ENCODE assay signal across 11 cellular contexts in genomic region chr3:168884353-168884903, GRCh38.
A peak's percentile ranks its signal among the peaks of the same experiment; 100 is the strongest.
DNase-seq lines count a peak whose midpoint lies in the region; ATAC-seq and TF ChIP-seq lines count a peak whose summit lies in the region.
"Had no signal": no experiment of that assay in that cellular context is flagged by ENCODE, and none has a peak within 500 bp of the region (broad histone marks: within the 10 kb centered on the region; RNA-seq: fewer than 3 reads in every experiment).

No MANE protein-coding gene starts in this region.

- intact Hi-C loops in aorta (cut with DNase I), result no loop called here
- intact Hi-C loops in vagina (cut with DNase I), result no loop called here

- TF ChIP-seq EP300 in gastroesophageal sphincter (IDR thresholded peaks at IDR 0.05), result no peak

- peak; percentile 69 for ATAC-seq in gastroesophageal sphincter
- ATAC-seq in aorta (ENCODE audit: low FRiP score), result peak; percentile 71
- ATAC-seq in HG03457 (IDR thresholded peaks at IDR 0.05; ENCODE audit: unreplicated experiment), result no peak
- ATAC-seq: Panc1 had no signal

- 0% methylated on average over 1 of the region's 1 CpG for WGBS in gastroesophageal sphincter (ENCODE audit: low coverage in 1 of 2), 2 donors
- WGBS in aorta, 2 donors, result 0% methylated on average over 1 of the region's 1 CpG

- peak; percentile 18 to 89 for DNase-seq in cardiac muscle cell (ENCODE audit: low read depth in 1 of 2, low spot score in 1 of 2)
- DNase-seq in right atrium auricular region (ENCODE audit: low spot score), result no peak
- DNase-seq in SJSA1 (ENCODE audit: low read depth in 1 of 2, low spot score in 2 of 2), result peak in 1 of 2 experiments; percentile 11
- peak in 1 of 2 donors; percentile 47 for DNase-seq in aorta
- DNase-seq in iPS-NIHi7 (ENCODE audit: extremely low spot score), result no peak
- no peak for DNase-seq in vagina (ENCODE audit: extremely low spot score in 2 of 2)
- DNase-seq: activated CD8-positive, alpha-beta memory T cell treated with anti-CD3 and anti-CD28 coated beads, Interleukin-2, amount 50 U/mL, for 48 hours had no signal

- TF ChIP-seq CTCF in cardiac muscle cell (IDR thresholded peaks at IDR 0.05; ENCODE audit: low read depth, low read length) (no peak), right atrium auricular region (IDR thresholded peaks at IDR 0.05) (no peak), gastroesophageal sphincter (IDR thresholded peaks at IDR 0.05) (no peak), vagina (IDR thresholded peaks at IDR 0.05) (no peak)

- H3K4me3 ChIP-seq in cardiac muscle cell, result no peak overlapping the region
- H3K4me3 ChIP-seq in right atrium auricular region, result no peak overlapping the region
- no peak overlapping the region for H3K4me3 ChIP-seq in SJSA1
- no peak overlapping the region for H3K4me3 ChIP-seq in gastroesophageal sphincter
- H3K4me3 ChIP-seq in aorta (ENCODE audit: low read length in 2 of 2), result no peak overlapping the region
- no peak overlapping the region for H3K4me3 ChIP-seq in vagina

- TF ChIP-seq POLR2A in gastroesophageal sphincter (IDR thresholded peaks at IDR 0.05), result no peak
- no peak for TF ChIP-seq POLR2A in vagina (IDR thresholded peaks at IDR 0.05)

- H3K4me1 ChIP-seq in cardiac muscle cell (ENCODE audit: low read depth), result no peaks in the 10 kb centered on the region
- H3K4me1 ChIP-seq in right atrium auricular region, result peaks cover 0 to 8% of the 10 kb centered on the region in 2 donors
- peaks cover 13% of the 10 kb centered on the region for H3K4me1 ChIP-seq in SJSA1 (replicated peaks)
- peaks cover 0 to 12% (median 0%) of the 10 kb centered on the region in 3 donors for H3K4me1 ChIP-seq in gastroesophageal sphincter
- H3K4me1 ChIP-seq in aorta (ENCODE audit: control insufficient read depth in 1 of 2, insufficient read depth in 2 of 2, low read length in 2 of 2), result peaks cover 0 to 3% of the 10 kb centered on the region in 2 donors
- H3K4me1 ChIP-seq in vagina, result peaks cover 11% of the 10 kb centered on the region

- H3K9me3 ChIP-seq in cardiac muscle cell (ENCODE audit: low read depth), result no peaks in the 10 kb centered on the region
- H3K9me3 ChIP-seq in right atrium auricular region, result no peaks in the 10 kb centered on the region
- H3K9me3 ChIP-seq in SJSA1 (replicated peaks), result no peaks in the 10 kb centered on the region
- H3K9me3 ChIP-seq in gastroesophageal sphincter, result no peaks in the 10 kb centered on the region
- no peaks in the 10 kb centered on the region for H3K9me3 ChIP-seq in aorta (ENCODE audit: control insufficient read depth, low read length)
- no peaks in the 10 kb centered on the region for H3K9me3 ChIP-seq in vagina

- H3K27me3 ChIP-seq in cardiac muscle cell (no peaks in the 10 kb centered on the region), right atrium auricular region (no peaks in the 10 kb centered on the region), SJSA1 (replicated peaks) (no peaks in the 10 kb centered on the region), gastroesophageal sphincter (no peaks in the 10 kb centered on the region), aorta (ENCODE audit: control insufficient read depth in 1 of 2, insufficient read depth in 2 of 2, low read length in 1 of 2) (no peaks in the 10 kb centered on the region), vagina (no peaks in the 10 kb centered on the region)

- H3K36me3 ChIP-seq in cardiac muscle cell (no peaks in the 10 kb centered on the region), right atrium auricular region (no peaks in the 10 kb centered on the region), SJSA1 (no peaks in the 10 kb centered on the region), gastroesophageal sphincter (no peaks in the 10 kb centered on the region), aorta (ENCODE audit: control insufficient read depth in 1 of 2, insufficient read depth in 2 of 2, low read length in 1 of 2) (no peaks in the 10 kb centered on the region), vagina (no peaks in the 10 kb centered on the region)

- no peak overlapping the region for H3K27ac ChIP-seq in cardiac muscle cell
- no peak overlapping the region for H3K27ac ChIP-seq in right atrium auricular region
- H3K27ac ChIP-seq in SJSA1, result peak overlapping the region; percentile 60
- no peak overlapping the region for H3K27ac ChIP-seq in gastroesophageal sphincter
- no peak overlapping the region for H3K27ac ChIP-seq in aorta (ENCODE audit: low read depth in 1 of 2, low read length in 2 of 2)
- no peak overlapping the region for H3K27ac ChIP-seq in vagina
- H3K27ac ChIP-seq: C4-2B had no signal

Comparison
In these comparisons a context has a peak if more than half of its experiments do, and no peak if none do; other contexts are left out.
1. DNase-seq: peak in cardiac muscle cell (2 of 2); none in right atrium auricular region (single experiment), iPS-NIHi7 (single experiment) and vagina (0 of 2).